ENCODE assay signal across 8 cellular contexts in genomic region chr7:100158229-100159098, GRCh38.
DNase-seq lines count a peak whose midpoint lies in the region; ATAC-seq and FAIRE-seq lines count a peak whose summit lies in the region.

Gene TRAPPC14 (minus strand): TSS chr7:100158723. CDS start chr7:100158499, 224 bp downstream.

- H3K36me3 ChIP-seq in NT2/D1 (ENCODE audit: insufficient read depth, insufficient read length, low read length), result peaks cover 37% of the 10 kb centered on the region

- peaks cover 34% of the 10 kb centered on the region for H3K36me3 Mint-ChIP-seq in effector memory CD8-positive, alpha-beta T cell (ENCODE audit: insufficient read depth)
- peaks cover 11% of the 10 kb centered on the region for H3K36me3 Mint-ChIP-seq in memory B cell

- peak; percentile 89 for DNase-seq in CD1c-positive myeloid dendritic cell (ENCODE audit: extremely low spot score)
- peak; percentile 90 for DNase-seq in HTR-8/SVneo (ENCODE audit: insufficient read length, low spot score)
- peak; percentile 95 for DNase-seq in NT2/D1 (ENCODE audit: low read depth, low spot score)
- DNase-seq in activated CD8-positive, alpha-beta memory T cell treated with anti-CD3 and anti-CD28 coated beads for 48 hours (ENCODE audit: low read depth in 2 of 3, low spot score in 2 of 3), result peak; percentile 76 to 90 (median 80)
- peak; percentile 83 to 87 (median 85) for DNase-seq in effector memory CD8-positive, alpha-beta T cell
- DNase-seq in memory B cell (ENCODE audit: low spot score in 2 of 2), result peak; percentile 84 to 90
- peak; percentile 87 for DNase-seq in stimulated activated CD8-positive, alpha-beta memory T cell treated with anti-CD3 and anti-CD28 coated beads, Interleukin-12 subunit alpha, Interleukin-12 subunit beta, amount 100 ng/mL, for 1 hour (ENCODE audit: low read depth)

- ATAC-seq in GM19455 (IDR thresholded peaks at IDR 0.05; ENCODE audit: unreplicated experiment) (peak; percentile 76), memory B cell (ENCODE audit: low read depth) (peak; percentile 89)
- peak; percentile 90 for ATAC-seq in effector memory CD8-positive, alpha-beta T cell (replicated peaks)

- H3K9ac ChIP-seq in NT2/D1 (ENCODE audit: insufficient read length, low read depth), result peak within 1 kb of the TSS; percentile 92

- H3K27me3 Mint-ChIP-seq in effector memory CD8-positive, alpha-beta T cell, result no peaks in the 10 kb centered on the region
- no peaks in the 10 kb centered on the region for H3K27me3 Mint-ChIP-seq in memory B cell

- H3K9me3 ChIP-seq in NT2/D1 (ENCODE audit: insufficient read depth, low read length), result no peaks in the 10 kb centered on the region

- FAIRE-seq in HTR-8/SVneo (lab: Jason Lieb, UNC), result no peak

- peak within 1 kb of the TSS; percentile 74 to 83 for H3K4me3 Mint-ChIP-seq in effector memory CD8-positive, alpha-beta T cell
- peak within 1 kb of the TSS; percentile 89 for H3K4me3 Mint-ChIP-seq in memory B cell

- peak within 1 kb of the TSS; percentile 83 for H3K4me3 ChIP-seq in NT2/D1 (ENCODE audit: insufficient read length, low read depth)

- peaks cover 23% of the 10 kb centered on the region for H3K4me1 ChIP-seq in NT2/D1 (ENCODE audit: insufficient read depth, insufficient read length)

- no peaks in the 10 kb centered on the region for H3K9me3 Mint-ChIP-seq in effector memory CD8-positive, alpha-beta T cell
- no peaks in the 10 kb centered on the region for H3K9me3 Mint-ChIP-seq in memory B cell

- H3K4me1 Mint-ChIP-seq in effector memory CD8-positive, alpha-beta T cell (ENCODE audit: low read depth in 2 of 2), result peaks cover 24 to 28% of the 10 kb centered on the region in 2 donors
- peaks cover 25% of the 10 kb centered on the region for H3K4me1 Mint-ChIP-seq in memory B cell

- no peaks in the 10 kb centered on the region for H3K27me3 ChIP-seq in NT2/D1 (ENCODE audit: insufficient read depth, insufficient read length)

- peak within 1 kb of the TSS; percentile 79 to 85 for H3K27ac Mint-ChIP-seq in effector memory CD8-positive, alpha-beta T cell
- peak within 1 kb of the TSS; percentile 88 for H3K27ac Mint-ChIP-seq in memory B cell

Comparison
In these comparisons a context has a peak if more than half of its experiments do, and no peak if none do; other contexts are left out.
1. Peak in every context shown above with its lines: DNase-seq, ATAC-seq and H3K4me3 ChIP-seq.